In genomic region chr6:163711615-163712568, GRCh38 we compare ENCODE assay signal across 8 cellular contexts.
DNase-seq lines count a peak whose midpoint lies in the region; ATAC-seq and TF ChIP-seq lines count a peak whose summit lies in the region.

No MANE protein-coding gene starts in this region.

- no peak overlapping the region for H3K4me3 Mint-ChIP-seq in activated CD4-positive, alpha-beta T cell treated with anti-CD3 and anti-CD28 coated beads, Interleukin-2, amount 10 ng/mL, durations not matched to agents 24 days and 14 days

- peaks cover 3% of the 10 kb centered on the region for H3K27me3 Mint-ChIP-seq in activated CD4-positive, alpha-beta T cell treated with anti-CD3 and anti-CD28 coated beads, Interleukin-2, amount 10 ng/mL, durations not matched to agents 24 days and 14 days

- H3K4me3 ChIP-seq in thoracic aorta = peak overlapping the region; percentile 46

- no peaks in the 10 kb centered on the region for H3K36me3 ChIP-seq in thoracic aorta

- no peak for TF ChIP-seq CTCF in thoracic aorta (IDR thresholded peaks at IDR 0.05)

- intact Hi-C loops in activated CD4-positive, alpha-beta T cell treated with anti-CD3 and anti-CD28 coated beads, Interleukin-2, amount 10 ng/mL, durations not matched to agents 24 days and 14 days (cut with micrococcal nuclease) = no loop called here

- no peak overlapping the region for H3K27ac Mint-ChIP-seq in activated CD4-positive, alpha-beta T cell treated with anti-CD3 and anti-CD28 coated beads, Interleukin-2, amount 10 ng/mL, durations not matched to agents 24 days and 14 days
- no peak overlapping the region for H3K27ac Mint-ChIP-seq in activated naive CD4-positive, alpha-beta T cell treated with anti-CD3 and anti-CD28 coated beads, Interleukin-2, amount 50 U/mL, for 72 hours

- H3K27ac ChIP-seq in thoracic aorta = no peak overlapping the region

- no peaks in the 10 kb centered on the region for H3K9me3 ChIP-seq in thoracic aorta

- no peaks in the 10 kb centered on the region for H3K27me3 ChIP-seq in thoracic aorta (replicated peaks; ENCODE audit: insufficient read depth)

- no peaks in the 10 kb centered on the region for H3K36me3 Mint-ChIP-seq in activated CD4-positive, alpha-beta T cell treated with anti-CD3 and anti-CD28 coated beads, Interleukin-2, amount 10 ng/mL, durations not matched to agents 24 days and 14 days (ENCODE audit: low read depth)
- H3K36me3 Mint-ChIP-seq in activated naive CD4-positive, alpha-beta T cell treated with anti-CD3 and anti-CD28 coated beads, Interleukin-2, amount 50 U/mL, for 72 hours = no peaks in the 10 kb centered on the region

- DNase-seq in UCSD-AML1 (lab: John Stamatoyannopoulos, UW; ENCODE audit: unreplicated experiment) (peak; percentile 87), iPS-NIHi11 (ENCODE audit: low spot score) (peak; percentile 65), thoracic aorta (ENCODE audit: low spot score) (no peak), NCI-H510A treated with DMSO at 0.1 percent for 48 hours (lab: John Stamatoyannopoulos, UW) (no peak)
- no peak for DNase-seq in activated CD4-positive, alpha-beta T cell treated with anti-CD3 and anti-CD28 coated beads, Interleukin-2, amount 10 ng/mL, durations not matched to agents 24 days and 14 days
- no peak for DNase-seq in activated naive CD4-positive, alpha-beta T cell treated with anti-CD3 and anti-CD28 coated beads, Interleukin-2, amount 50 U/mL, for 72 hours (ENCODE audit: low spot score in 2 of 2)

- no peaks in the 10 kb centered on the region for H3K4me1 Mint-ChIP-seq in activated CD4-positive, alpha-beta T cell treated with anti-CD3 and anti-CD28 coated beads, Interleukin-2, amount 10 ng/mL, durations not matched to agents 24 days and 14 days

- H3K9me3 Mint-ChIP-seq in activated CD4-positive, alpha-beta T cell treated with anti-CD3 and anti-CD28 coated beads, Interleukin-2, amount 10 ng/mL, durations not matched to agents 24 days and 14 days = no peaks in the 10 kb centered on the region
- H3K9me3 Mint-ChIP-seq in activated naive CD4-positive, alpha-beta T cell treated with anti-CD3 and anti-CD28 coated beads, Interleukin-2, amount 50 U/mL, for 72 hours = no peaks in the 10 kb centered on the region

- ATAC-seq in GM18867 (IDR thresholded peaks at IDR 0.05; ENCODE audit: unreplicated experiment) (peak; percentile 33), HG03064 (IDR thresholded peaks at IDR 0.05; ENCODE audit: low read depth, unreplicated experiment) (peak; percentile 41), thoracic aorta (ENCODE audit: insufficient number of reproducible peaks, low FRiP score, low read depth) (no peak)
- ATAC-seq in activated naive CD4-positive, alpha-beta T cell treated with anti-CD3 and anti-CD28 coated beads, Interleukin-2, amount 50 U/mL, for 72 hours = no peak

- H3K4me1 ChIP-seq in thoracic aorta (ENCODE audit: control insufficient read depth in 1 of 2, low read depth in 2 of 2) = peaks cover 19 to 46% of the 10 kb centered on the region in 2 donors

Comparison
In these comparisons a context has a peak if more than half of its experiments do, and no peak if none do; other contexts are left out.
1. ATAC-seq: peak in GM18867 (single experiment) and HG03064 (single experiment); none in thoracic aorta (single experiment) and activated naive CD4-positive, alpha-beta T cell treated with anti-CD3 and anti-CD28 coated beads, Interleukin-2, amount 50 U/mL, for 72 hours (0 of 2).
2. DNase-seq: peak in UCSD-AML1 (single experiment) and iPS-NIHi11 (single experiment); none in thoracic aorta (single experiment), activated CD4-positive, alpha-beta T cell treated with anti-CD3 and anti-CD28 coated beads, Interleukin-2, amount 10 ng/mL, durations not matched to agents 24 days and 14 days (single experiment), NCI-H510A treated with DMSO at 0.1 percent for 48 hours (single experiment) and activated naive CD4-positive, alpha-beta T cell treated with anti-CD3 and anti-CD28 coated beads, Interleukin-2, amount 50 U/mL, for 72 hours (0 of 2).